9 cellular contexts compared by ENCODE assay signal in genomic region chr15:74870496-74871213, GRCh38. TPM values are rescaled to one million over a fixed set of nuclear protein-coding genes. Genes with fewer than 3 reads are reported as not detected.
DNase-seq lines count a peak whose midpoint lies in the region; ATAC-seq and TF ChIP-seq lines count a peak whose summit lies in the region.
"Had no signal": no experiment of that assay in that cellular context is flagged by ENCODE, and none has a peak within 500 bp of the region (broad histone marks: within the 10 kb centered on the region; RNA-seq: fewer than 3 reads in every experiment).

No MANE protein-coding gene starts in this region.

- 43% methylated on average over 6 of the region's 6 CpGs for WGBS in hepatocyte (ENCODE audit: low lambda C conversion rate, missing lambda C conversion rate)

- H3K27ac Mint-ChIP-seq in WTC11 = peak overlapping the region; percentile 85
- H3K27ac Mint-ChIP-seq in stimulated activated naive CD8-positive, alpha-beta T cell treated with anti-CD3 and anti-CD28 coated beads, Interleukin-15, amount 100 ng/mL, for 72 hours = peak overlapping the region; percentile 73 to 83

- peaks cover 30% of the 10 kb centered on the region for H3K4me1 Mint-ChIP-seq in WTC11
- peaks cover 88% of the 10 kb centered on the region for H3K4me1 Mint-ChIP-seq in stimulated activated naive CD8-positive, alpha-beta T cell treated with anti-CD3 and anti-CD28 coated beads, Interleukin-15, amount 100 ng/mL, for 72 hours

- H3K36me3 Mint-ChIP-seq in WTC11 = peaks cover 18% of the 10 kb centered on the region

- TF ChIP-seq CTCF in WTC11 (IDR thresholded peaks at IDR 0.05) = no peak
- no peak for TF ChIP-seq CTCF in hepatocyte (IDR thresholded peaks at IDR 0.05; ENCODE audit: poor library complexity)
- no peak for TF ChIP-seq CTCF in osteoblast (IDR thresholded peaks at IDR 0.05; ENCODE audit: extremely low read depth, low read depth, low read length)

- H3K4me1 ChIP-seq in hepatocyte (ENCODE audit: insufficient read depth) (peaks cover 65% of the 10 kb centered on the region), osteoblast (ENCODE audit: insufficient read depth, low read length) (peaks cover 19% of the 10 kb centered on the region)

- POLR2A ChIA-PET in WTC11 (lab: Charles Lee) = interaction anchor here (1.2 kb wide), 1 partner anchor 28 kb away, joined by 3 read pairs; no protein-coding TSS in a partner anchor

- H3K9me3 ChIP-seq in hepatocyte (ENCODE audit: low read depth) (no peaks in the 10 kb centered on the region), osteoblast (ENCODE audit: low read depth, low read length) (no peaks in the 10 kb centered on the region)

- H3K9me3 Mint-ChIP-seq in WTC11 = peaks cover 6% of the 10 kb centered on the region
- peaks cover 0 to 7% of the 10 kb centered on the region in 2 donors for H3K9me3 Mint-ChIP-seq in stimulated activated naive CD8-positive, alpha-beta T cell treated with anti-CD3 and anti-CD28 coated beads, Interleukin-15, amount 100 ng/mL, for 72 hours

- ATAC-seq in WTC11 = no peak
- no peak for ATAC-seq in stimulated activated naive CD8-positive, alpha-beta T cell treated with anti-CD3 and anti-CD28 coated beads, Interleukin-15, amount 100 ng/mL, for 72 hours

- no peaks in the 10 kb centered on the region for H3K36me3 ChIP-seq in hepatocyte (replicated peaks; ENCODE audit: insufficient read depth, low read depth)
- H3K36me3 ChIP-seq in osteoblast (ENCODE audit: insufficient read depth, low read length) = peaks cover 5% of the 10 kb centered on the region

- peak overlapping the region; percentile 93 for H3K4me3 Mint-ChIP-seq in WTC11
- H3K4me3 Mint-ChIP-seq in stimulated activated naive CD8-positive, alpha-beta T cell treated with anti-CD3 and anti-CD28 coated beads, Interleukin-15, amount 100 ng/mL, for 72 hours = peak overlapping the region; percentile 73 to 98

- H4K20me1 ChIP-seq in hepatocyte (ENCODE audit: insufficient read depth, poor library complexity, severe bottlenecking) (peaks cover 43% of the 10 kb centered on the region), osteoblast (ENCODE audit: insufficient read depth, low read length) (peaks cover 51% of the 10 kb centered on the region)

- H3K79me2 ChIP-seq in hepatocyte = peaks cover 66% of the 10 kb centered on the region
- peaks cover 69% of the 10 kb centered on the region for H3K79me2 ChIP-seq in osteoblast (ENCODE audit: insufficient read depth, low read length)

- H3K4me2 ChIP-seq in hepatocyte = peak overlapping the region; percentile 91
- H3K4me2 ChIP-seq in osteoblast (ENCODE audit: insufficient read depth, low read length) = no peak overlapping the region

- no peak overlapping the region for H2AFZ ChIP-seq in hepatocyte
- no peak overlapping the region for H2AFZ ChIP-seq in osteoblast (ENCODE audit: low read length)

- DNase-seq in SIG-M5 treated with dmso at 0.1 percent for 504 hours (lab: John Stamatoyannopoulos, UW; ENCODE audit: unreplicated experiment) (peak; percentile 22), SIG-M5 (lab: John Stamatoyannopoulos, UW) (no peak), WTC11 (ENCODE audit: low spot score) (no peak), hepatocyte (ENCODE audit: low spot score) (peak; percentile 49), NCI-H2196 (lab: John Stamatoyannopoulos, UW; ENCODE audit: unreplicated experiment) (no peak), osteoblast (ENCODE audit: insufficient read length, low spot score, missing footprints) (no peak), DMS53 treated with DMSO at 0.1 percent for 48 hours (lab: John Stamatoyannopoulos, UW; ENCODE audit: unreplicated experiment) (no peak)
- no peak for DNase-seq in stimulated activated naive CD8-positive, alpha-beta T cell treated with anti-CD3 and anti-CD28 coated beads, Interleukin-15, amount 100 ng/mL, for 72 hours
- DNase-seq: NCI-H2081 treated with DMSO at 0.1 percent for 48 hours had no signal

- no peaks in the 10 kb centered on the region for H3K27me3 Mint-ChIP-seq in WTC11 (ENCODE audit: low read depth)
- H3K27me3 Mint-ChIP-seq in stimulated activated naive CD8-positive, alpha-beta T cell treated with anti-CD3 and anti-CD28 coated beads, Interleukin-15, amount 100 ng/mL, for 72 hours = no peaks in the 10 kb centered on the region

- no peaks in the 10 kb centered on the region for H3K27me3 ChIP-seq in hepatocyte
- H3K27me3 ChIP-seq in osteoblast (ENCODE audit: insufficient read depth, low read length) = no peaks in the 10 kb centered on the region

- no peak overlapping the region for H3K4me3 ChIP-seq in hepatocyte
- no peak overlapping the region for H3K4me3 ChIP-seq in osteoblast (ENCODE audit: insufficient read depth, low read length)

- H3K27ac ChIP-seq in hepatocyte (peak overlapping the region; percentile 98), osteoblast (ENCODE audit: low read depth, low read length) (no peak overlapping the region)

- CTCF ChIA-PET in WTC11 (lab: Charles Lee) = interaction anchor here (1.1 to 2.2 kb wide), 5 partner anchors 19 to 99 kb away, joined by 3 to 11 read pairs (median 4); partner anchors contain the start of genes CSK, MPI and ULK3

- H3K9me2 ChIP-seq in hepatocyte (replicated peaks; ENCODE audit: insufficient read depth) = no peaks in the 10 kb centered on the region

TF ChIP-seq in WTC11, 78 proteins besides CTCF, POLR2A, EP300 and RAD21 (continues in another document):
- TF ChIP-seq NR1H2 (CRISPR knock-in tag; IDR thresholded peaks at IDR 0.05) = no peak
- TF ChIP-seq, protein P1, sequence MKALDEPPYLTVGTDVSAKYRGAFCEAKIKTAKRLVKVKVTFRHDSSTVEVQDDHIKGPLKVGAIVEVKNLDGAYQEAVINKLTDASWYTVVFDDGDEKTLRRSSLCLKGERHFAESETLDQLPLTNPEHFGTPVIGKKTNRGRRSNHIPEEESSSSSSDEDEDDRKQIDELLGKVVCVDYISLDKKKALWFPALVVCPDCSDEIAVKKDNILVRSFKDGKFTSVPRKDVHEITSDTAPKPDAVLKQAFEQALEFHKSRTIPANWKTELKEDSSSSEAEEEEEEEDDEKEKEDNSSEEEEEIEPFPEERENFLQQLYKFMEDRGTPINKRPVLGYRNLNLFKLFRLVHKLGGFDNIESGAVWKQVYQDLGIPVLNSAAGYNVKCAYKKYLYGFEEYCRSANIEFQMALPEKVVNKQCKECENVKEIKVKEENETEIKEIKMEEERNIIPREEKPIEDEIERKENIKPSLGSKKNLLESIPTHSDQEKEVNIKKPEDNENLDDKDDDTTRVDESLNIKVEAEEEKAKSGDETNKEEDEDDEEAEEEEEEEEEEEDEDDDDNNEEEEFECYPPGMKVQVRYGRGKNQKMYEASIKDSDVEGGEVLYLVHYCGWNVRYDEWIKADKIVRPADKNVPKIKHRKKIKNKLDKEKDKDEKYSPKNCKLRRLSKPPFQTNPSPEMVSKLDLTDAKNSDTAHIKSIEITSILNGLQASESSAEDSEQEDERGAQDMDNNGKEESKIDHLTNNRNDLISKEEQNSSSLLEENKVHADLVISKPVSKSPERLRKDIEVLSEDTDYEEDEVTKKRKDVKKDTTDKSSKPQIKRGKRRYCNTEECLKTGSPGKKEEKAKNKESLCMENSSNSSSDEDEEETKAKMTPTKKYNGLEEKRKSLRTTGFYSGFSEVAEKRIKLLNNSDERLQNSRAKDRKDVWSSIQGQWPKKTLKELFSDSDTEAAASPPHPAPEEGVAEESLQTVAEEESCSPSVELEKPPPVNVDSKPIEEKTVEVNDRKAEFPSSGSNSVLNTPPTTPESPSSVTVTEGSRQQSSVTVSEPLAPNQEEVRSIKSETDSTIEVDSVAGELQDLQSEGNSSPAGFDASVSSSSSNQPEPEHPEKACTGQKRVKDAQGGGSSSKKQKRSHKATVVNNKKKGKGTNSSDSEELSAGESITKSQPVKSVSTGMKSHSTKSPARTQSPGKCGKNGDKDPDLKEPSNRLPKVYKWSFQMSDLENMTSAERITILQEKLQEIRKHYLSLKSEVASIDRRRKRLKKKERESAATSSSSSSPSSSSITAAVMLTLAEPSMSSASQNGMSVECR (CRISPR knock-in tag; IDR thresholded peaks at IDR 0.05; ENCODE audit: borderline replicate concordance) = no peak
- no peak for TF ChIP-seq MXD4 (CRISPR knock-in tag; IDR thresholded peaks at IDR 0.05; ENCODE audit: borderline replicate concordance)
- TF ChIP-seq E2F5 (CRISPR knock-in tag; IDR thresholded peaks at IDR 0.05) = no peak

RNA-seq across cellular contexts. Expression of gene SCAMP2, which starts 2.5 kb away (rescaled TPM):
- total RNA-seq in WTC11 (2021) (38.0 to 47.0 TPM (median 39.0 TPM) in 3 replicates), hepatocyte (64.0 and 84.3 TPM in 2 replicates), osteoblast (23.9 and 28.3 TPM in 2 replicates)
- 123 and 130 TPM in 2 replicates for polyA plus RNA-seq in hepatocyte

RNA-seq across cellular contexts. Expression of gene MPI, which starts 19.2 kb away (rescaled TPM):
- total RNA-seq in WTC11 (2021) (36.3 to 65.1 TPM (median 59.8 TPM) in 3 replicates), hepatocyte (41.1 and 43.8 TPM in 2 replicates), osteoblast (33.9 and 54.3 TPM in 2 replicates)
- polyA plus RNA-seq in hepatocyte = 32.6 and 32.8 TPM in 2 replicates

RNA-seq across cellular contexts. Expression of gene ULK3, which starts 27.7 kb away (rescaled TPM):
- total RNA-seq in WTC11 (2021) = 34.4 to 38.9 TPM (median 37.4 TPM) in 3 replicates
- 37.6 and 40.4 TPM in 2 replicates for total RNA-seq in hepatocyte
- polyA plus RNA-seq in hepatocyte = 45.7 and 46.3 TPM in 2 replicates
- 19.4 and 21.4 TPM in 2 replicates for total RNA-seq in osteoblast

RNA-seq across cellular contexts. Expression of gene FAM219B, which starts 36.0 kb away (rescaled TPM):
- total RNA-seq in WTC11 (2021) (67.3 to 99.6 TPM (median 87.8 TPM) in 3 replicates), hepatocyte (36.9 and 45.9 TPM in 2 replicates), osteoblast (36.6 and 46.3 TPM in 2 replicates)
- polyA plus RNA-seq in hepatocyte = 34.5 and 35.9 TPM in 2 replicates

RNA-seq across cellular contexts. Expression of gene CPLX3, which starts 44.2 kb away (rescaled TPM):
- 0.09 to 0.21 TPM (median 0.09 TPM) in 3 replicates for total RNA-seq in WTC11 (2021)
- not detected in 2 replicates for total RNA-seq in hepatocyte
- 0.10 TPM in 1 of 2 replicates, not detected in the other for polyA plus RNA-seq in hepatocyte
- total RNA-seq in osteoblast = not detected in 2 replicates

Comparison
In these comparisons a context has a peak if more than half of its experiments do, and no peak if none do; other contexts are left out.
1. DNase-seq: peak in SIG-M5 treated with dmso at 0.1 percent for 504 hours (single experiment) and hepatocyte (single experiment); none in SIG-M5 (single experiment), WTC11 (single experiment), stimulated activated naive CD8-positive, alpha-beta T cell treated with anti-CD3 and anti-CD28 coated beads, Interleukin-15, amount 100 ng/mL, for 72 hours (0 of 2), NCI-H2196 (single experiment), osteoblast (single experiment) and DMS53 treated with DMSO at 0.1 percent for 48 hours (single experiment).